Comparison of ENCODE assay signal across 1 cellular context in genomic region chr4:46270986-46271596, GRCh38.
TF ChIP-seq lines count a peak whose summit lies in the region.

No MANE protein-coding gene starts in this region.

TF ChIP-seq in GM23338, 12 proteins besides CTCF, POLR2A, EP300 and RAD21 (continued from another document):
- TF ChIP-seq, protein P1, sequence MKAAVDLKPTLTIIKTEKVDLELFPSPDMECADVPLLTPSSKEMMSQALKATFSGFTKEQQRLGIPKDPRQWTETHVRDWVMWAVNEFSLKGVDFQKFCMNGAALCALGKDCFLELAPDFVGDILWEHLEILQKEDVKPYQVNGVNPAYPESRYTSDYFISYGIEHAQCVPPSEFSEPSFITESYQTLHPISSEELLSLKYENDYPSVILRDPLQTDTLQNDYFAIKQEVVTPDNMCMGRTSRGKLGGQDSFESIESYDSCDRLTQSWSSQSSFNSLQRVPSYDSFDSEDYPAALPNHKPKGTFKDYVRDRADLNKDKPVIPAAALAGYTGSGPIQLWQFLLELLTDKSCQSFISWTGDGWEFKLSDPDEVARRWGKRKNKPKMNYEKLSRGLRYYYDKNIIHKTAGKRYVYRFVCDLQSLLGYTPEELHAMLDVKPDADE (IDR thresholded peaks at IDR 0.05): no peak
